1 cellular context compared by ENCODE assay signal in the genomic region with DNA sequence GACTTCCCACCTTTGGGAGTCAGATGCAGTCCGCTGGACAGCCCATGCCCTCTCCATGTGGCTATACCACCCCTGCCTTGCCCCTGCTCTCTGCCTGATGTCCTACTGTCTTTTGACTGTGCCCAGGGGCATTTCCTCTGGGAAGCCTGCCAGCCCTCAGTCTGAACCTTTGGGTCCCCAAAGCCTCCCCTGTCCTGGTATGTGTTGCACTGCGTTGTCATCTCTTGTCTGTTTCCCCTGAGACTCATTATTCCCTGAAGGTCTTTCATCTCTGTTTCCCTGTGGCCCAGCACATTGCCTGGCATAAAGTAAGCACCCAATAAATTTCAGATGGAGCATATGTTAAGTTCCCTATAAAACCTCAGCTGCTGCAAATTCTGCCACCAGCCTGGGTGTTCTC.
A peak's percentile ranks its signal among the peaks of the same experiment; 100 is the strongest.
TF ChIP-seq lines count a peak whose summit lies in the region.

No MANE protein-coding gene starts in this region.

TF ChIP-seq in HEK293, 187 proteins besides CTCF, POLR2A, EP300 and RAD21 (continued from another document):
- TF ChIP-seq, protein P1, sequence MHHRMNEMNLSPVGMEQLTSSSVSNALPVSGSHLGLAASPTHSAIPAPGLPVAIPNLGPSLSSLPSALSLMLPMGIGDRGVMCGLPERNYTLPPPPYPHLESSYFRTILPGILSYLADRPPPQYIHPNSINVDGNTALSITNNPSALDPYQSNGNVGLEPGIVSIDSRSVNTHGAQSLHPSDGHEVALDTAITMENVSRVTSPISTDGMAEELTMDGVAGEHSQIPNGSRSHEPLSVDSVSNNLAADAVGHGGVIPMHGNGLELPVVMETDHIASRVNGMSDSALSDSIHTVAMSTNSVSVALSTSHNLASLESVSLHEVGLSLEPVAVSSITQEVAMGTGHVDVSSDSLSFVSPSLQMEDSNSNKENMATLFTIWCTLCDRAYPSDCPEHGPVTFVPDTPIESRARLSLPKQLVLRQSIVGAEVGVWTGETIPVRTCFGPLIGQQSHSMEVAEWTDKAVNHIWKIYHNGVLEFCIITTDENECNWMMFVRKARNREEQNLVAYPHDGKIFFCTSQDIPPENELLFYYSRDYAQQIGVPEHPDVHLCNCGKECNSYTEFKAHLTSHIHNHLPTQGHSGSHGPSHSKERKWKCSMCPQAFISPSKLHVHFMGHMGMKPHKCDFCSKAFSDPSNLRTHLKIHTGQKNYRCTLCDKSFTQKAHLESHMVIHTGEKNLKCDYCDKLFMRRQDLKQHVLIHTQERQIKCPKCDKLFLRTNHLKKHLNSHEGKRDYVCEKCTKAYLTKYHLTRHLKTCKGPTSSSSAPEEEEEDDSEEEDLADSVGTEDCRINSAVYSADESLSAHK (tag by site-specific recombination; IDR thresholded peaks at IDR 0.05), result peak; percentile 70
- TF ChIP-seq GLIS2 (tag by site-specific recombination; IDR thresholded peaks at IDR 0.05), result 0 out of 2 replicates have a peak, but pooled peaks have one; percentile 20
